Comparison of ENCODE assay signal across 8 cellular contexts in the genomic region with DNA sequence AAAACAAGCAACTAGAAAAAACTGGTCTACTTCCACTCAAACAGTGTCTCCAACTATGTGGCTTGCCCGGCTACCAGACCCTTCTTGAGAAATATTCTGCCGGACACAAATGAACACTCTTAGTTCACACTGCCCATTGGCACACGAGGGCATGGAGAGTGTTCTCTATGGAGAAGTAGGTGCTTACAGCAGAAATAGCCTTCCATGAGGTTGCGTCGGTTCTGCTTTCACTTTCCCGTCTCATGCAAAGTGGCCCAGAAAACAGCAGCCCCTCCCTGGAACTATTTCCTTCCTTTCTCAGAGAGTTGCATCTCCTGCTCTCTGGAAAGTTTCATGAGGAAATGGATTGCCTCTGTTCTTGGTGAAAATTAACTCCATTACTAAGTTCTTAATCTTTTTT. TPM values are rescaled to one million over a fixed set of nuclear protein-coding genes. Genes with fewer than 3 reads are reported as not detected.
DNase-seq lines count a peak whose midpoint lies in the region; ATAC-seq, FAIRE-seq and TF ChIP-seq lines count a peak whose summit lies in the region.

No MANE protein-coding gene starts in this region.

- intact Hi-C loops in HepG2 (cut with micrococcal nuclease; ENCODE audit: unreplicated experiment), result no loop called here

- peaks cover 5 to 6% of the 10 kb centered on the region in 2 donors for H3K27me3 Mint-ChIP-seq in CD8-positive, alpha-beta memory T cell
- no peaks in the 10 kb centered on the region for H3K27me3 Mint-ChIP-seq in stimulated activated naive CD8-positive, alpha-beta T cell treated with anti-CD3 and anti-CD28 coated beads, Interleukin-15, amount 100 ng/mL, for 72 hours

- H4K20me1 ChIP-seq in HepG2 (ENCODE audit: insufficient read depth, low read length), result no peaks in the 10 kb centered on the region

- no peak for FAIRE-seq in HepG2 (lab: Jason Lieb, UNC)

- H2AFZ ChIP-seq in HepG2 (ENCODE audit: low read length), result no peak overlapping the region

- no peak overlapping the region for H3K27ac ChIP-seq in CD8-positive, alpha-beta memory T cell (ENCODE audit: low read depth, low read length)
- H3K27ac ChIP-seq in brain microvascular endothelial cell (no peak overlapping the region), HepG2 (ENCODE audit: extremely low read length, insufficient read depth, low read length) (no peak overlapping the region)

- DNase-seq in CD8-positive, alpha-beta memory T cell, result peak in 3 of 5 donors; percentile 27 to 37 (median 37)
- DNase-seq in NOMO-1 treated with DMSO at 0.1 percent for 48 hours (lab: John Stamatoyannopoulos, UW; ENCODE audit: unreplicated experiment) (peak; percentile 98), brain microvascular endothelial cell (peak; percentile 53), HepG2 (ENCODE audit: low spot score) (no peak), NCI-H526 treated with DMSO at 0.1 percent for 48 hours (lab: John Stamatoyannopoulos, UW) (no peak), DMS 273 treated with DMSO at 0.1 percent for 48 hours (lab: John Stamatoyannopoulos, UW) (no peak)
- DNase-seq in stimulated activated naive CD8-positive, alpha-beta T cell treated with anti-CD3 and anti-CD28 coated beads, Interleukin-15, amount 100 ng/mL, for 72 hours, result peak in 1 of 2 donors; percentile 47

- H3K4me1 ChIP-seq in CD8-positive, alpha-beta memory T cell (ENCODE audit: insufficient read depth, low read length), result peaks cover 18% of the 10 kb centered on the region
- H3K4me1 ChIP-seq in HepG2 (ENCODE audit: insufficient read depth, low read length), result no peaks in the 10 kb centered on the region

- CTCF ChIA-PET in CD8-positive, alpha-beta memory T cell (lab: Charles Lee), result interaction anchor here (1.1 to 2.2 kb wide), 5 partner anchors 70 to 230 kb away, joined by 3 to 7 read pairs (median 4); partner anchors contain the start of gene TAP2
- CTCF ChIA-PET in HepG2 (lab: Yijun Ruan, JAX; ENCODE audit: low intra/inter-chr PET ratio, low total read pairs), result no interaction called here

- no peaks in the 10 kb centered on the region for H3K9me3 Mint-ChIP-seq in CD8-positive, alpha-beta memory T cell
- H3K9me3 Mint-ChIP-seq in stimulated activated naive CD8-positive, alpha-beta T cell treated with anti-CD3 and anti-CD28 coated beads, Interleukin-15, amount 100 ng/mL, for 72 hours, result no peaks in the 10 kb centered on the region

- 3% methylated on average over 5 of the region's 6 CpGs for WGBS in HepG2 (ENCODE audit: low lambda C conversion rate)

- TF ChIP-seq CTCF in brain microvascular endothelial cell (IDR thresholded peaks at IDR 0.05; ENCODE audit: low read depth, low read length, missing control alignments), result no peak
- no peak for TF ChIP-seq CTCF in HepG2 (CRISPR knock-in tag; IDR thresholded peaks at IDR 0.05)

- H3K4me3 ChIP-seq in CD8-positive, alpha-beta memory T cell (ENCODE audit: low read length), result peak overlapping the region; percentile 43
- no peak overlapping the region for H3K4me3 ChIP-seq in brain microvascular endothelial cell (ENCODE audit: low read depth, low read length)
- no peak overlapping the region for H3K4me3 ChIP-seq in HepG2 (replicated peaks in 1 of 3; ENCODE audit: insufficient read depth in 1 of 3, low read depth in 2 of 3, low read length in 3 of 3)

- no TSS peak for BruUV-seq in HepG2 (replicated peaks; lab: Mats Ljungman, UMichigan)

- H3K4me2 ChIP-seq in HepG2 (ENCODE audit: low read depth, low read length), result 0 out of 2 replicates have a peak overlapping the region, but pooled peaks have one; percentile 5

- no peaks in the 10 kb centered on the region for H3K36me3 Mint-ChIP-seq in CD8-positive, alpha-beta memory T cell

- TF ChIP-seq EP300 in HepG2 (IDR thresholded peaks at IDR 0.05; ENCODE audit: low read depth in 2 of 2, low read length in 2 of 2), result no peak
- TF ChIP-seq EP300 in HepG2 (CRISPR knock-in tag; IDR thresholded peaks at IDR 0.05; ENCODE audit: borderline replicate concordance), result no peak

- no peaks in the 10 kb centered on the region for H3K9me3 ChIP-seq in CD8-positive, alpha-beta memory T cell (ENCODE audit: low read length)
- no peaks in the 10 kb centered on the region for H3K9me3 ChIP-seq in HepG2 (ENCODE audit: low read length)

- TF ChIP-seq RAD21 in HepG2 (CRISPR knock-in tag; IDR thresholded peaks at IDR 0.05), result no peak

- H3K4me3 Mint-ChIP-seq in CD8-positive, alpha-beta memory T cell, result peak overlapping the region; percentile 36 to 91 (median 80)
- peak overlapping the region; percentile 60 to 82 for H3K4me3 Mint-ChIP-seq in stimulated activated naive CD8-positive, alpha-beta T cell treated with anti-CD3 and anti-CD28 coated beads, Interleukin-15, amount 100 ng/mL, for 72 hours

- no peak for TF ChIP-seq POLR2A in HepG2 (IDR thresholded peaks at IDR 0.05; ENCODE audit: insufficient read depth in 1 of 2, low read depth in 2 of 2, low read length in 2 of 2)

- peaks cover 25 to 29% (median 26%) of the 10 kb centered on the region in 3 donors for H3K4me1 Mint-ChIP-seq in CD8-positive, alpha-beta memory T cell
- peaks cover 27% of the 10 kb centered on the region for H3K4me1 Mint-ChIP-seq in stimulated activated naive CD8-positive, alpha-beta T cell treated with anti-CD3 and anti-CD28 coated beads, Interleukin-15, amount 100 ng/mL, for 72 hours

- peak overlapping the region in 6 of 8 donors; percentile 46 to 96 (median 78) for H3K27ac Mint-ChIP-seq in CD8-positive, alpha-beta memory T cell
- H3K27ac Mint-ChIP-seq in stimulated activated naive CD8-positive, alpha-beta T cell treated with anti-CD3 and anti-CD28 coated beads, Interleukin-15, amount 100 ng/mL, for 72 hours, result peak overlapping the region in 1 of 2 donors; percentile 95

- POLR2A ChIA-PET in CD8-positive, alpha-beta memory T cell (lab: Charles Lee), result interaction anchor here (0.7 to 1.1 kb wide), 4 partner anchors 9 to 891 kb away, joined by 3 to 4 read pairs (median 4); partner anchors contain the start of gene ATF6B
- POLR2A ChIA-PET in HepG2 (lab: Yijun Ruan, JAX), result no interaction called here

- H3K27me3 ChIP-seq in CD8-positive, alpha-beta memory T cell (ENCODE audit: insufficient read depth, low read length, poor library complexity, severe bottlenecking), result no peaks in the 10 kb centered on the region
- no peaks in the 10 kb centered on the region for H3K27me3 ChIP-seq in brain microvascular endothelial cell (replicated peaks)
- peaks cover 1 to 51% of the 10 kb centered on the region in 2 experiments; a peak in 3 of 5 replicates for H3K27me3 ChIP-seq in HepG2 (ENCODE audit: control insufficient read depth in 1 of 2, insufficient read depth in 2 of 2, low read length in 2 of 2)

- H3K9ac ChIP-seq in HepG2 (ENCODE audit: insufficient read depth, low read depth, low read length), result no peak overlapping the region

- no peaks in the 10 kb centered on the region for H3K79me2 ChIP-seq in HepG2 (ENCODE audit: insufficient read depth, low read length)

- peak; percentile 49 for ATAC-seq in GM21423 (IDR thresholded peaks at IDR 0.05; ENCODE audit: unreplicated experiment)
- no peak for ATAC-seq in HepG2
- peak; percentile 85 for ATAC-seq in stimulated activated naive CD8-positive, alpha-beta T cell treated with anti-CD3 and anti-CD28 coated beads, Interleukin-15, amount 100 ng/mL, for 72 hours

- in situ Hi-C loops in brain microvascular endothelial cell (cut with HindIII; ENCODE audit: low pct_ligation_motif_present, low sequenced_read_pairs) (no loop called here), HepG2 (cut with HindIII; ENCODE audit: extremely low pct_ligation_motif_present, low pct_unique_long_range_greater_than_20kb) (loop anchor here (5.0 to 10.0 kb wide), 3 partner anchors 63 to 228 kb away; no protein-coding TSS in a partner anchor)

- no peaks in the 10 kb centered on the region for H3K36me3 ChIP-seq in CD8-positive, alpha-beta memory T cell (ENCODE audit: insufficient read depth, low read length)
- H3K36me3 ChIP-seq in brain microvascular endothelial cell (replicated peaks) (no peaks in the 10 kb centered on the region), HepG2 (replicated peaks in 1 of 2; ENCODE audit: control insufficient read depth in 1 of 2, insufficient read depth in 2 of 2, low read length in 2 of 2) (no peaks in the 10 kb centered on the region)

RNA-seq across cellular contexts. Expression of gene HLA-DOA, which starts 9.5 kb away (rescaled TPM):
- total RNA-seq in CD8-positive, alpha-beta memory T cell, result 1 to 10 TPM; 6.7 to 6.9 TPM
- 12.0 TPM for polyA plus RNA-seq in CD8-positive, alpha-beta memory T cell
- 0.07 and 0.09 TPM in 2 replicates for total RNA-seq in HepG2 (2016; rRNA removed; fragmentation: Illumina TruSeq; extraction: Trizol)
- total RNA-seq in HepG2 (2016; cell fraction: cytosol; rRNA removed; fragmentation: Illumina TruSeq; extraction: Trizol; ENCODE audit: low read depth), result not detected in 2 replicates
- total RNA-seq in HepG2 (2016; cell fraction: insoluble cytoplasmic fraction; rRNA removed; fragmentation: Illumina TruSeq; extraction: Trizol), result 0.04 TPM in 1 of 2 replicates, not detected in the other
- 0.06 TPM in 1 of 2 replicates, not detected in the other for total RNA-seq in HepG2 (2016; cell fraction: membrane; rRNA removed; fragmentation: Illumina TruSeq; extraction: Trizol)
- 0.09 TPM in 1 of 2 replicates, not detected in the other for total RNA-seq in HepG2 (2016; cell fraction: nucleus; rRNA removed; fragmentation: Illumina TruSeq; extraction: Trizol)
- polyA plus RNA-seq in HepG2 (2011; rRNA removed), result 0.03 TPM in 1 of 2 replicates, not detected in the other
- 0.04 TPM in 1 of 2 replicates, not detected in the other for polyA plus RNA-seq in HepG2 (2011; cell fraction: cytosol; rRNA removed)
- not detected in 2 replicates for polyA plus RNA-seq in HepG2 (2011; cell fraction: nucleus; rRNA removed)
- not detected in 2 replicates for polyA plus RNA-seq in HepG2 (2012)
- polyA plus RNA-seq in HepG2 (2016; cell fraction: cytosol; fragmentation: Illumina TruSeq; extraction: Trizol; ENCODE audit: low read depth), result not detected in 2 replicates
- 0.07 TPM in 1 of 2 replicates, not detected in the other for polyA plus RNA-seq in HepG2 (2016; cell fraction: insoluble cytoplasmic fraction; fragmentation: Illumina TruSeq; extraction: Trizol; ENCODE audit: low read depth)
- not detected in 2 replicates for polyA plus RNA-seq in HepG2 (2016; cell fraction: membrane; fragmentation: Illumina TruSeq; extraction: Trizol; ENCODE audit: low read depth)
- 0.63 TPM in 1 of 2 replicates, not detected in the other for polyA plus RNA-seq in HepG2 (2016; cell fraction: nucleus; fragmentation: Illumina TruSeq; extraction: Trizol; ENCODE audit: insufficient read depth, low read depth)
- polyA minus RNA-seq in HepG2 (2011; rRNA and poly(A)+ RNA removed; ENCODE audit: low replicate concordance), result 0.30 TPM in 1 of 2 replicates, not detected in the other
- not detected in 2 replicates for polyA minus RNA-seq in HepG2 (2011; cell fraction: cytosol; rRNA and poly(A)+ RNA removed)
- polyA minus RNA-seq in HepG2 (2011; cell fraction: nucleus; rRNA and poly(A)+ RNA removed), result not detected in 2 replicates

RNA-seq across cellular contexts. Expression of gene BRD2, which starts 50.5 kb away (rescaled TPM):
- 100 to 1,000 TPM; 373 to 387 TPM for total RNA-seq in CD8-positive, alpha-beta memory T cell
- 89.9 TPM for polyA plus RNA-seq in CD8-positive, alpha-beta memory T cell
- 71.5 and 143 TPM in 2 replicates for total RNA-seq in HepG2 (2016; rRNA removed; fragmentation: Illumina TruSeq; extraction: Trizol)
- total RNA-seq in HepG2 (2016; cell fraction: cytosol; rRNA removed; fragmentation: Illumina TruSeq; extraction: Trizol; ENCODE audit: low read depth), result 57.3 and 65.0 TPM in 2 replicates
- 67.2 and 139 TPM in 2 replicates for total RNA-seq in HepG2 (2016; cell fraction: insoluble cytoplasmic fraction; rRNA removed; fragmentation: Illumina TruSeq; extraction: Trizol)
- total RNA-seq in HepG2 (2016; cell fraction: membrane; rRNA removed; fragmentation: Illumina TruSeq; extraction: Trizol), result 98.6 and 98.8 TPM in 2 replicates
- total RNA-seq in HepG2 (2016; cell fraction: nucleus; rRNA removed; fragmentation: Illumina TruSeq; extraction: Trizol), result 221 and 247 TPM in 2 replicates
- polyA plus RNA-seq in HepG2 (2011; rRNA removed), result 194 and 202 TPM in 2 replicates
- 75.6 and 93.5 TPM in 2 replicates for polyA plus RNA-seq in HepG2 (2011; cell fraction: cytosol; rRNA removed)
- polyA plus RNA-seq in HepG2 (2011; cell fraction: nucleus; rRNA removed), result 401 and 432 TPM in 2 replicates
- polyA plus RNA-seq in HepG2 (2012), result 149 and 160 TPM in 2 replicates
- 30.1 and 33.2 TPM in 2 replicates for polyA plus RNA-seq in HepG2 (2016; cell fraction: cytosol; fragmentation: Illumina TruSeq; extraction: Trizol; ENCODE audit: low read depth)
- polyA plus RNA-seq in HepG2 (2016; cell fraction: insoluble cytoplasmic fraction; fragmentation: Illumina TruSeq; extraction: Trizol; ENCODE audit: low read depth), result 94.6 and 114 TPM in 2 replicates
- polyA plus RNA-seq in HepG2 (2016; cell fraction: membrane; fragmentation: Illumina TruSeq; extraction: Trizol; ENCODE audit: low read depth), result 58.5 and 64.6 TPM in 2 replicates
- 653 and 682 TPM in 2 replicates for polyA plus RNA-seq in HepG2 (2016; cell fraction: nucleus; fragmentation: Illumina TruSeq; extraction: Trizol; ENCODE audit: insufficient read depth, low read depth)
- 126 and 157 TPM in 2 replicates for polyA minus RNA-seq in HepG2 (2011; rRNA and poly(A)+ RNA removed; ENCODE audit: low replicate concordance)
- 43.6 and 49.2 TPM in 2 replicates for polyA minus RNA-seq in HepG2 (2011; cell fraction: cytosol; rRNA and poly(A)+ RNA removed)
- 223 and 377 TPM in 2 replicates for polyA minus RNA-seq in HepG2 (2011; cell fraction: nucleus; rRNA and poly(A)+ RNA removed)

RNA-seq across cellular contexts. Expression of gene HLA-DPA1, which starts 54.5 kb away (rescaled TPM):
- 10 to 100 TPM; 69.8 to 71.7 TPM for total RNA-seq in CD8-positive, alpha-beta memory T cell
- 156 TPM for polyA plus RNA-seq in CD8-positive, alpha-beta memory T cell
- not detected in 2 replicates for total RNA-seq in HepG2 (2016; rRNA removed; fragmentation: Illumina TruSeq; extraction: Trizol)
- not detected in 2 replicates for total RNA-seq in HepG2 (2016; cell fraction: cytosol; rRNA removed; fragmentation: Illumina TruSeq; extraction: Trizol; ENCODE audit: low read depth)
- not detected in 2 replicates for total RNA-seq in HepG2 (2016; cell fraction: insoluble cytoplasmic fraction; rRNA removed; fragmentation: Illumina TruSeq; extraction: Trizol)
- not detected in 2 replicates for total RNA-seq in HepG2 (2016; cell fraction: membrane; rRNA removed; fragmentation: Illumina TruSeq; extraction: Trizol)
- not detected in 2 replicates for total RNA-seq in HepG2 (2016; cell fraction: nucleus; rRNA removed; fragmentation: Illumina TruSeq; extraction: Trizol)
- polyA plus RNA-seq in HepG2 (2011; rRNA removed), result not detected in 2 replicates
- 0.05 and 0.18 TPM in 2 replicates for polyA plus RNA-seq in HepG2 (2011; cell fraction: cytosol; rRNA removed)
- polyA plus RNA-seq in HepG2 (2011; cell fraction: nucleus; rRNA removed), result not detected in 2 replicates
- not detected in 2 replicates for polyA plus RNA-seq in HepG2 (2012)
- polyA plus RNA-seq in HepG2 (2016; cell fraction: cytosol; fragmentation: Illumina TruSeq; extraction: Trizol; ENCODE audit: low read depth), result not detected in 2 replicates
- not detected in 2 replicates for polyA plus RNA-seq in HepG2 (2016; cell fraction: insoluble cytoplasmic fraction; fragmentation: Illumina TruSeq; extraction: Trizol; ENCODE audit: low read depth)
- not detected in 2 replicates for polyA plus RNA-seq in HepG2 (2016; cell fraction: membrane; fragmentation: Illumina TruSeq; extraction: Trizol; ENCODE audit: low read depth)
- not detected in 2 replicates for polyA plus RNA-seq in HepG2 (2016; cell fraction: nucleus; fragmentation: Illumina TruSeq; extraction: Trizol; ENCODE audit: insufficient read depth, low read depth)
- polyA minus RNA-seq in HepG2 (2011; rRNA and poly(A)+ RNA removed; ENCODE audit: low replicate concordance), result 0.77 TPM in 1 of 2 replicates, not detected in the other
- polyA minus RNA-seq in HepG2 (2011; cell fraction: cytosol; rRNA and poly(A)+ RNA removed), result not detected in 2 replicates
- polyA minus RNA-seq in HepG2 (2011; cell fraction: nucleus; rRNA and poly(A)+ RNA removed), result not detected in 2 replicates

RNA-seq across cellular contexts. Expression of gene HLA-DPB1, which starts 56.9 kb away (rescaled TPM):
- total RNA-seq in CD8-positive, alpha-beta memory T cell, result 10 to 100 TPM; 20.8 to 25.1 TPM
- polyA plus RNA-seq in CD8-positive, alpha-beta memory T cell, result 178 TPM
- not detected in 2 replicates for total RNA-seq in HepG2 (2016; rRNA removed; fragmentation: Illumina TruSeq; extraction: Trizol)
- total RNA-seq in HepG2 (2016; cell fraction: cytosol; rRNA removed; fragmentation: Illumina TruSeq; extraction: Trizol; ENCODE audit: low read depth), result not detected in 2 replicates
- total RNA-seq in HepG2 (2016; cell fraction: insoluble cytoplasmic fraction; rRNA removed; fragmentation: Illumina TruSeq; extraction: Trizol), result not detected in 2 replicates
- not detected in 2 replicates for total RNA-seq in HepG2 (2016; cell fraction: membrane; rRNA removed; fragmentation: Illumina TruSeq; extraction: Trizol)
- total RNA-seq in HepG2 (2016; cell fraction: nucleus; rRNA removed; fragmentation: Illumina TruSeq; extraction: Trizol), result not detected in 2 replicates
- not detected in 2 replicates for polyA plus RNA-seq in HepG2 (2011; rRNA removed)
- polyA plus RNA-seq in HepG2 (2011; cell fraction: cytosol; rRNA removed), result 0.09 TPM in 1 of 2 replicates, not detected in the other
- 0.21 and 0.23 TPM in 2 replicates for polyA plus RNA-seq in HepG2 (2011; cell fraction: nucleus; rRNA removed)
- not detected in 2 replicates for polyA plus RNA-seq in HepG2 (2012)
- polyA plus RNA-seq in HepG2 (2016; cell fraction: cytosol; fragmentation: Illumina TruSeq; extraction: Trizol; ENCODE audit: low read depth), result not detected in 2 replicates
- polyA plus RNA-seq in HepG2 (2016; cell fraction: insoluble cytoplasmic fraction; fragmentation: Illumina TruSeq; extraction: Trizol; ENCODE audit: low read depth), result not detected in 2 replicates
- not detected in 2 replicates for polyA plus RNA-seq in HepG2 (2016; cell fraction: membrane; fragmentation: Illumina TruSeq; extraction: Trizol; ENCODE audit: low read depth)
- polyA plus RNA-seq in HepG2 (2016; cell fraction: nucleus; fragmentation: Illumina TruSeq; extraction: Trizol; ENCODE audit: insufficient read depth, low read depth), result not detected in 2 replicates
- polyA minus RNA-seq in HepG2 (2011; rRNA and poly(A)+ RNA removed; ENCODE audit: low replicate concordance), result 0.63 TPM in 1 of 2 replicates, not detected in the other
- polyA minus RNA-seq in HepG2 (2011; cell fraction: cytosol; rRNA and poly(A)+ RNA removed), result not detected in 2 replicates
- not detected in 2 replicates for polyA minus RNA-seq in HepG2 (2011; cell fraction: nucleus; rRNA and poly(A)+ RNA removed)

Comparison
In these comparisons a context has a peak if more than half of its experiments do, and no peak if none do; other contexts are left out.
1. DNase-seq: peak in CD8-positive, alpha-beta memory T cell (3 of 5), NOMO-1 treated with DMSO at 0.1 percent for 48 hours (single experiment) and brain microvascular endothelial cell (single experiment); none in HepG2 (single experiment), NCI-H526 treated with DMSO at 0.1 percent for 48 hours (single experiment) and DMS 273 treated with DMSO at 0.1 percent for 48 hours (single experiment).
2. RNA of gene HLA-DPA1, which starts 54.5 kb away (total RNA-seq): 69.8 to 71.7 TPM in CD8-positive, alpha-beta memory T cell; not detected in HepG2; every median in the first group is over 10 times any median in the second.